In the genomic region with DNA sequence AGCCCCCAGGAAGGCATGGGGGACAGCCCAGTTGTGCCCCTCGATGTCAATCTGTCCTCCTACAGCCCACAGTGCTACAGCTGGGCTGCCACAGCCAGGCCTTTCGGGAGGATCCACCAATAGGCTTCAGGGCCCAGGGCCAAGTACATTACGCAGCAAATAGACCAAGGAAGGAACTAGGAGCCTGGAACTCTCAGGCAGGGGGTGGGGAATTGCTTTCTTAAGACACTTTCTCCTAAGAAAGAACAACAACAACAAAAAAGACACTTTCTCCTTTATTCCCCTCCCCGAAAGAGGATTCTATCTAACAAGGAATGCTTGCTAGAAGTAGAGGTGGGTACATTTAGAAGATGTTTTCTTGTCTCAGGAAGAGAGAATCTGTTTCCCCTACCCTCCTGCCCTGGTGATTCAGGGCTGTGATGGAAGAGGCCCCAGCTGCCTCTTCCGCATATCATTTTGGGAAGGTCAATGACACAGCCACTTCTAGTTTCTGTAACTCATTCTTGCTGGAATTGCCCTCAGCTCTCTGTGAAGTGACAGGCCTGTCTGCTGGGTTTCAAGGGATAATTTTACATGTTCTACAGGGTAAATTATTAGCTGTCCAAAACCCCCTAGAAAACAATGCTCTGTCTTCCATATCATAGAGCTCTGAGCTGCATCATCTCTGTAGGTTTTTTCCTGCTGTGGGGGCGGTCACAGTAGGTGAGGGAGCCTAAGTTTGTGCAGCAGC, we compare ENCODE assay signal across 1 cellular context.
TF ChIP-seq lines count a peak whose summit lies in the region.

No MANE protein-coding gene starts in this region.

TF ChIP-seq in K562, 482 proteins besides CTCF, POLR2A, EP300 and RAD21 (continued from another document and continues in another):
- TF ChIP-seq NCOA2 (IDR thresholded peaks at IDR 0.05; ENCODE audit: partially characterized antibody in 2 of 2) (no peak), NR2C1 (IDR thresholded peaks at IDR 0.05) (no peak), NR2C1 (tag; IDR thresholded peaks at IDR 0.05) (peak; percentile 7; the same call in 1 of the 2 replicates), GATAD2B (IDR thresholded peaks at IDR 0.05; ENCODE audit: borderline replicate concordance) (0 out of 2 replicates have a peak, but pooled peaks have one; percentile 3), VEZF1 (CRISPR knock-in tag; IDR thresholded peaks at IDR 0.05) (peak; percentile 47; the same call in 1 of the 2 replicates), ZNF212 (CRISPR knock-in tag; IDR thresholded peaks at IDR 0.05) (0 out of 2 replicates have a peak, but pooled peaks have one; percentile 22), HDAC8 (tag; IDR thresholded peaks at IDR 0.05) (peak; percentile 38), ZNF785 (CRISPR knock-in tag; IDR thresholded peaks at IDR 0.05) (no peak), ZNF583 (CRISPR knock-in tag; IDR thresholded peaks at IDR 0.05) (0 out of 2 replicates have a peak, but pooled peaks have one; percentile 2), FOXP1 (CRISPR knock-in tag; IDR thresholded peaks at IDR 0.05) (peak; percentile 37; the same call in 1 of the 2 replicates), SAP30 (IDR thresholded peaks at IDR 0.05; ENCODE audit: borderline replicate concordance, insufficient read depth, low read depth, low read length, poor library complexity, severe bottlenecking) (no peak), TEAD4 (IDR thresholded peaks at IDR 0.05; ENCODE audit: low read length) (no peak), TEAD4 (CRISPR knock-in tag; IDR thresholded peaks at IDR 0.05; ENCODE audit: borderline replicate concordance) (no peak), GATAD2A (IDR thresholded peaks at IDR 0.05) (0 out of 2 replicates have a peak, but pooled peaks have one; percentile 31), SOX6 (IDR thresholded peaks at IDR 0.05) (peak; percentile 36; the same call in 1 of the 2 replicates), TAF9B (IDR thresholded peaks at IDR 0.05; ENCODE audit: partially characterized antibody) (peak; percentile 66), MAFK (IDR thresholded peaks at IDR 0.05; ENCODE audit: low read length) (no peak), ZNF175 (CRISPR knock-in tag; IDR thresholded peaks at IDR 0.05; ENCODE audit: low read depth) (no peak), UBTF (IDR thresholded peaks at IDR 0.05; ENCODE audit: borderline replicate concordance in 1 of 2, low read depth in 2 of 2, low read length in 2 of 2) (no peak), NFRKB (IDR thresholded peaks at IDR 0.05; ENCODE audit: low read depth) (peak; percentile 83; the same call in 1 of the 2 replicates), ZNF398 (CRISPR knock-in tag; IDR thresholded peaks at IDR 0.05) (no peak), ZNF282 (CRISPR knock-in tag; IDR thresholded peaks at IDR 0.05) (no peak), HOXB6 (CRISPR knock-in tag; IDR thresholded peaks at IDR 0.05; ENCODE audit: borderline replicate concordance) (no peak), C11orf30 (IDR thresholded peaks at IDR 0.05; ENCODE audit: low read depth) (peak; percentile 41), FOXK2 (conservative IDR thresholded peaks at IDR 0.05 in 1 of 2, IDR thresholded peaks at IDR 0.05 in 1 of 2; ENCODE audit: low read depth in 2 of 2) (peak; percentile 46 to 97; a peak in 3 of 4 replicates), SMAD1 (IDR thresholded peaks at IDR 0.05; ENCODE audit: low read depth, low read length, partially characterized antibody) (no peak), ASH1L (IDR thresholded peaks at IDR 0.05; ENCODE audit: borderline replicate concordance, low read depth, partially characterized antibody) (peak; percentile 70), POLR3G (IDR thresholded peaks at IDR 0.05; ENCODE audit: extremely low read depth, insufficient read length, insufficient replicate concordance) (no peak), ELF4 (CRISPR knock-in tag; IDR thresholded peaks at IDR 0.05) (peak; percentile 47; the same call in 1 of the 2 replicates)
- TF ChIP-seq, protein P1, sequence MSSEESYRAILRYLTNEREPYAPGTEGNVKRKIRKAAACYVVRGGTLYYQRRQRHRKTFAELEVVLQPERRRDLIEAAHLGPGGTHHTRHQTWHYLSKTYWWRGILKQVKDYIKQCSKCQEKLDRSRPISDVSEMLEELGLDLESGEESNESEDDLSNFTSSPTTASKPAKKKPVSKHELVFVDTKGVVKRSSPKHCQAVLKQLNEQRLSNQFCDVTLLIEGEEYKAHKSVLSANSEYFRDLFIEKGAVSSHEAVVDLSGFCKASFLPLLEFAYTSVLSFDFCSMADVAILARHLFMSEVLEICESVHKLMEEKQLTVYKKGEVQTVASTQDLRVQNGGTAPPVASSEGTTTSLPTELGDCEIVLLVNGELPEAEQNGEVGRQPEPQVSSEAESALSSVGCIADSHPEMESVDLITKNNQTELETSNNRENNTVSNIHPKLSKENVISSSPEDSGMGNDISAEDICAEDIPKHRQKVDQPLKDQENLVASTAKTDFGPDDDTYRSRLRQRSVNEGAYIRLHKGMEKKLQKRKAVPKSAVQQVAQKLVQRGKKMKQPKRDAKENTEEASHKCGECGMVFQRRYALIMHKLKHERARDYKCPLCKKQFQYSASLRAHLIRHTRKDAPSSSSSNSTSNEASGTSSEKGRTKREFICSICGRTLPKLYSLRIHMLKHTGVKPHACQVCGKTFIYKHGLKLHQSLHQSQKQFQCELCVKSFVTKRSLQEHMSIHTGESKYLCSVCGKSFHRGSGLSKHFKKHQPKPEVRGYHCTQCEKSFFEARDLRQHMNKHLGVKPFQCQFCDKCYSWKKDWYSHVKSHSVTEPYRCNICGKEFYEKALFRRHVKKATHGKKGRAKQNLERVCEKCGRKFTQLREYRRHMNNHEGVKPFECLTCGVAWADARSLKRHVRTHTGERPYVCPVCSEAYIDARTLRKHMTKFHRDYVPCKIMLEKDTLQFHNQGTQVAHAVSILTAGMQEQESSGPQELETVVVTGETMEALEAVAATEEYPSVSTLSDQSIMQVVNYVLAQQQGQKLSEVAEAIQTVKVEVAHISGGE (CRISPR knock-in tag; IDR thresholded peaks at IDR 0.05), result peak in 1 of 3 experiments; percentile 55; a peak in 2 of 6 replicates
- TF ChIP-seq, protein P2, sequence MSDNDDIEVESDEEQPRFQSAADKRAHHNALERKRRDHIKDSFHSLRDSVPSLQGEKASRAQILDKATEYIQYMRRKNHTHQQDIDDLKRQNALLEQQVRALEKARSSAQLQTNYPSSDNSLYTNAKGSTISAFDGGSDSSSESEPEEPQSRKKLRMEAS (CRISPR knock-in tag; IDR thresholded peaks at IDR 0.05), result peak; percentile 28; the same call in 1 of the 2 replicates
- TF ChIP-seq, protein P3, sequence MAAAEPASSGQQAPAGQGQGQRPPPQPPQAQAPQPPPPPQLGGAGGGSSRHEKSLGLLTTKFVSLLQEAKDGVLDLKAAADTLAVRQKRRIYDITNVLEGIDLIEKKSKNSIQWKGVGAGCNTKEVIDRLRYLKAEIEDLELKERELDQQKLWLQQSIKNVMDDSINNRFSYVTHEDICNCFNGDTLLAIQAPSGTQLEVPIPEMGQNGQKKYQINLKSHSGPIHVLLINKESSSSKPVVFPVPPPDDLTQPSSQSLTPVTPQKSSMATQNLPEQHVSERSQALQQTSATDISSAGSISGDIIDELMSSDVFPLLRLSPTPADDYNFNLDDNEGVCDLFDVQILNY (CRISPR knock-in tag; IDR thresholded peaks at IDR 0.05), result no peak
- TF ChIP-seq, protein P4, sequence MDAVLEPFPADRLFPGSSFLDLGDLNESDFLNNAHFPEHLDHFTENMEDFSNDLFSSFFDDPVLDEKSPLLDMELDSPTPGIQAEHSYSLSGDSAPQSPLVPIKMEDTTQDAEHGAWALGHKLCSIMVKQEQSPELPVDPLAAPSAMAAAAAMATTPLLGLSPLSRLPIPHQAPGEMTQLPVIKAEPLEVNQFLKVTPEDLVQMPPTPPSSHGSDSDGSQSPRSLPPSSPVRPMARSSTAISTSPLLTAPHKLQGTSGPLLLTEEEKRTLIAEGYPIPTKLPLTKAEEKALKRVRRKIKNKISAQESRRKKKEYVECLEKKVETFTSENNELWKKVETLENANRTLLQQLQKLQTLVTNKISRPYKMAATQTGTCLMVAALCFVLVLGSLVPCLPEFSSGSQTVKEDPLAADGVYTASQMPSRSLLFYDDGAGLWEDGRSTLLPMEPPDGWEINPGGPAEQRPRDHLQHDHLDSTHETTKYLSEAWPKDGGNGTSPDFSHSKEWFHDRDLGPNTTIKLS (IDR thresholded peaks at IDR 0.05; ENCODE audit: borderline replicate concordance, low read depth), result peak; percentile 85; the same call in 1 of the 2 replicates
- TF ChIP-seq, protein P5, sequence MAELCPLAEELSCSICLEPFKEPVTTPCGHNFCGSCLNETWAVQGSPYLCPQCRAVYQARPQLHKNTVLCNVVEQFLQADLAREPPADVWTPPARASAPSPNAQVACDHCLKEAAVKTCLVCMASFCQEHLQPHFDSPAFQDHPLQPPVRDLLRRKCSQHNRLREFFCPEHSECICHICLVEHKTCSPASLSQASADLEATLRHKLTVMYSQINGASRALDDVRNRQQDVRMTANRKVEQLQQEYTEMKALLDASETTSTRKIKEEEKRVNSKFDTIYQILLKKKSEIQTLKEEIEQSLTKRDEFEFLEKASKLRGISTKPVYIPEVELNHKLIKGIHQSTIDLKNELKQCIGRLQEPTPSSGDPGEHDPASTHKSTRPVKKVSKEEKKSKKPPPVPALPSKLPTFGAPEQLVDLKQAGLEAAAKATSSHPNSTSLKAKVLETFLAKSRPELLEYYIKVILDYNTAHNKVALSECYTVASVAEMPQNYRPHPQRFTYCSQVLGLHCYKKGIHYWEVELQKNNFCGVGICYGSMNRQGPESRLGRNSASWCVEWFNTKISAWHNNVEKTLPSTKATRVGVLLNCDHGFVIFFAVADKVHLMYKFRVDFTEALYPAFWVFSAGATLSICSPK (IDR thresholded peaks at IDR 0.05; ENCODE audit: borderline replicate concordance), result no peak
- TF ChIP-seq, protein P6, sequence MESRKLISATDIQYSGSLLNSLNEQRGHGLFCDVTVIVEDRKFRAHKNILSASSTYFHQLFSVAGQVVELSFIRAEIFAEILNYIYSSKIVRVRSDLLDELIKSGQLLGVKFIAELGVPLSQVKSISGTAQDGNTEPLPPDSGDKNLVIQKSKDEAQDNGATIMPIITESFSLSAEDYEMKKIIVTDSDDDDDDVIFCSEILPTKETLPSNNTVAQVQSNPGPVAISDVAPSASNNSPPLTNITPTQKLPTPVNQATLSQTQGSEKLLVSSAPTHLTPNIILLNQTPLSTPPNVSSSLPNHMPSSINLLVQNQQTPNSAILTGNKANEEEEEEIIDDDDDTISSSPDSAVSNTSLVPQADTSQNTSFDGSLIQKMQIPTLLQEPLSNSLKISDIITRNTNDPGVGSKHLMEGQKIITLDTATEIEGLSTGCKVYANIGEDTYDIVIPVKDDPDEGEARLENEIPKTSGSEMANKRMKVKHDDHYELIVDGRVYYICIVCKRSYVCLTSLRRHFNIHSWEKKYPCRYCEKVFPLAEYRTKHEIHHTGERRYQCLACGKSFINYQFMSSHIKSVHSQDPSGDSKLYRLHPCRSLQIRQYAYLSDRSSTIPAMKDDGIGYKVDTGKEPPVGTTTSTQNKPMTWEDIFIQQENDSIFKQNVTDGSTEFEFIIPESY (CRISPR knock-in tag; IDR thresholded peaks at IDR 0.05), result no peak
- TF ChIP-seq, protein P7, sequence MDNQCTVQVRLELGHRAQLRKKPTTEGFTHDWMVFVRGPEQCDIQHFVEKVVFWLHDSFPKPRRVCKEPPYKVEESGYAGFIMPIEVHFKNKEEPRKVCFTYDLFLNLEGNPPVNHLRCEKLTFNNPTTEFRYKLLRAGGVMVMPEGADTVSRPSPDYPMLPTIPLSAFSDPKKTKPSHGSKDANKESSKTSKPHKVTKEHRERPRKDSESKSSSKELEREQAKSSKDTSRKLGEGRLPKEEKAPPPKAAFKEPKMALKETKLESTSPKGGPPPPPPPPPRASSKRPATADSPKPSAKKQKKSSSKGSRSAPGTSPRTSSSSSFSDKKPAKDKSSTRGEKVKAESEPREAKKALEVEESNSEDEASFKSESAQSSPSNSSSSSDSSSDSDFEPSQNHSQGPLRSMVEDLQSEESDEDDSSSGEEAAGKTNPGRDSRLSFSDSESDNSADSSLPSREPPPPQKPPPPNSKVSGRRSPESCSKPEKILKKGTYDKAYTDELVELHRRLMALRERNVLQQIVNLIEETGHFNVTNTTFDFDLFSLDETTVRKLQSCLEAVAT (IDR thresholded peaks at IDR 0.05), result peak; percentile 10 to 21; a peak in 3 of 4 replicates
